Comparison of ENCODE assay signal across 35 cellular contexts in genomic region chr12:69456239-69456638, GRCh38.
"Had no signal": no experiment of that assay in that cellular context is flagged by ENCODE, and none has a peak within 500 bp of the region (broad histone marks: within the 10 kb centered on the region; RNA-seq: fewer than 3 reads in every experiment).

No MANE protein-coding gene starts in this region.

- H3K27ac ChIP-seq: KMS-11 had no signal

- H3K4me3 ChIP-seq: MG63 had no signal

- H3K9me3 ChIP-seq: MG63 had no signal

- H3K27me3 ChIP-seq: MG63 had no signal

- H3K4me2 ChIP-seq: KMS-11 had no signal

- H3K9ac ChIP-seq: KMS-11 had no signal

- DNase-seq: Kasumi-1, MG63, MM.1S, MV-4-11, NCI-H1048, NCI-H1092, NCI-H1092 treated with DMSO at 0.1 percent for 48 hours, NCI-H1105, NCI-H1105 treated with DMSO at 0.1 percent for 48 hours, NCI-H1417, NCI-H1417 treated with DMSO at 0.1 percent for 48 hours, NCI-H1436, NCI-H1436 treated with DMSO at 0.1 percent for 48 hours, NCI-H146, NCI-H1694, NCI-H1694 treated with DMSO at 0.1 percent for 48 hours, NCI-H187, NCI-H187 treated with DMSO at 0.1 percent for 48 hours, NCI-H1930, NCI-H2029, NCI-H2029 treated with DMSO at 0.1 percent for 48 hours, NCI-H2081, NCI-H2081 treated with DMSO at 0.1 percent for 48 hours, NCI-H2107, NCI-H2171, NCI-H2171 treated with DMSO at 0.1 percent for 48 hours, NCI-H2227 treated with DMSO at 0.1 percent for 48 hours, NCI-H226, NCI-H345, NCI-H446, NCI-H446 treated with DMSO at 0.1 percent for 48 hours, NCI-H510A, NCI-H510A treated with DMSO at 0.1 percent for 48 hours, NCI-H524 had no signal

- H3K36me3 ChIP-seq: MG63 had no signal
